18 cellular contexts compared by ENCODE assay signal in genomic region chr10:559767-560047, GRCh38.
DNase-seq lines count a peak whose midpoint lies in the region; TF ChIP-seq lines count a peak whose summit lies in the region.
"Had no signal": no experiment of that assay in that cellular context is flagged by ENCODE, and none has a peak within 500 bp of the region (broad histone marks: within the 10 kb centered on the region; RNA-seq: fewer than 3 reads in every experiment).

No MANE protein-coding gene starts in this region.

- no peak overlapping the region for H3K4ac ChIP-seq in neuronal stem cell (ENCODE audit: low read length)

- peaks cover 9% of the 10 kb centered on the region for H3K79me1 ChIP-seq in neuronal stem cell (ENCODE audit: low read depth, low read length)

- DNase-seq in hepatocyte (ENCODE audit: low spot score) (no peak), neuronal stem cell (ENCODE audit: low spot score) (no peak), H7 (no peak), SIG-M5 (lab: John Stamatoyannopoulos, UW) (no peak), NCI-H524 (lab: John Stamatoyannopoulos, UW) (no peak), C1 segment of cervical spinal cord (lab: John Stamatoyannopoulos, UW) (no peak)
- DNase-seq: AML-193, DMS79, KG1, NCI-H1105, NCI-H2029 treated with DMSO at 0.1 percent for 48 hours, NCI-H226, NCI-H510A treated with DMSO at 0.1 percent for 48 hours, NCI-H774, OCI-M1 had no signal

- H3K9ac ChIP-seq in neuronal stem cell (ENCODE audit: low read depth, low read length, poor library complexity), result no peak overlapping the region

- no peak overlapping the region for H2AK5ac ChIP-seq in neuronal stem cell (ENCODE audit: low read depth, low read length)

- H2BK5ac ChIP-seq in neuronal stem cell (ENCODE audit: low read length), result peak overlapping the region; percentile 54

- H3K4me2 ChIP-seq in hepatocyte (no peak overlapping the region), neuronal stem cell (ENCODE audit: insufficient read depth, low read length, poor library complexity, severe bottlenecking) (no peak overlapping the region)

- no peak overlapping the region for H4K91ac ChIP-seq in neuronal stem cell (ENCODE audit: low read depth, low read length, poor library complexity)

- H2BK15ac ChIP-seq in neuronal stem cell (ENCODE audit: low read length), result no peak overlapping the region

- H3K27me3 ChIP-seq in hepatocyte (no peaks in the 10 kb centered on the region), neuronal stem cell (ENCODE audit: control insufficient read depth in 3 of 3, insufficient read depth in 3 of 3, low read depth in 1 of 3, low read length in 3 of 3) (no peaks in the 10 kb centered on the region), H7 (ENCODE audit: control insufficient read depth, insufficient read depth, low read length) (no peaks in the 10 kb centered on the region)
- H3K27me3 ChIP-seq: SJSA1 had no signal

- POLR2A ChIA-PET in HEK293 (lab: Yijun Ruan, JAX), result interaction anchor here (1.2 kb wide), 1 partner anchor 490 kb away, joined by 3 read pairs; no protein-coding TSS in a partner anchor

- no peaks in the 10 kb centered on the region for H3K9me3 ChIP-seq in HEK293 (ENCODE audit: control insufficient read depth, insufficient read depth, low read depth, low read length)
- peaks cover 6% of the 10 kb centered on the region for H3K9me3 ChIP-seq in hepatocyte (ENCODE audit: low read depth)
- peaks cover 5 to 15% of the 10 kb centered on the region in 2 donors for H3K9me3 ChIP-seq in neuronal stem cell (replicated peaks in 1 of 2; ENCODE audit: control insufficient read depth in 2 of 2, insufficient read depth in 1 of 2, low read depth in 1 of 2, low read length in 2 of 2)

- H4K8ac ChIP-seq in neuronal stem cell (ENCODE audit: low read depth, low read length), result no peak overlapping the region

- 96% methylated on average over 4 of the region's 8 CpGs for WGBS in hepatocyte (ENCODE audit: low lambda C conversion rate, missing lambda C conversion rate)
- WGBS in neuronal stem cell (ENCODE audit: extremely low coverage in 2 of 2, insufficient read length in 2 of 2, insufficient replicate concordance in 1 of 2), 2 donors, result no CpG with 5 or more reads among the region's 8 CpGs

- no peaks in the 10 kb centered on the region for H3K36me3 ChIP-seq in HEK293 (ENCODE audit: control insufficient read depth in 2 of 2, insufficient read depth in 1 of 2, low read length in 2 of 2)
- H3K36me3 ChIP-seq in hepatocyte (replicated peaks; ENCODE audit: insufficient read depth, low read depth), result no peaks in the 10 kb centered on the region
- H3K36me3 ChIP-seq in neuronal stem cell (replicated peaks in 1 of 2; ENCODE audit: control insufficient read depth in 2 of 2, insufficient read depth in 2 of 2, low read length in 2 of 2), result no peaks in the 10 kb centered on the region
- H3K36me3 ChIP-seq in H7 (replicated peaks; ENCODE audit: control insufficient read depth, insufficient read depth, low read length), result no peaks in the 10 kb centered on the region

- H3K14ac ChIP-seq in neuronal stem cell (ENCODE audit: low read length), result no peak overlapping the region

- no peak overlapping the region for H2BK12ac ChIP-seq in neuronal stem cell (ENCODE audit: low read length)

- H3K4me1 ChIP-seq in HEK293 (ENCODE audit: control insufficient read depth, insufficient read depth, low read length), result peaks cover under 1% of the 10 kb centered on the region
- H3K4me1 ChIP-seq in hepatocyte (ENCODE audit: insufficient read depth), result no peaks in the 10 kb centered on the region
- peaks cover 5 to 12% of the 10 kb centered on the region in 2 donors for H3K4me1 ChIP-seq in neuronal stem cell (ENCODE audit: control insufficient read depth in 2 of 2, insufficient read depth in 1 of 2, low read depth in 1 of 2, low read length in 2 of 2)
- H3K4me1 ChIP-seq: SJSA1 had no signal

- H3K9me2 ChIP-seq in hepatocyte (replicated peaks; ENCODE audit: insufficient read depth), result no peaks in the 10 kb centered on the region

- H3K79me2 ChIP-seq in hepatocyte, result peaks cover 88% of the 10 kb centered on the region

- TF ChIP-seq CTCF in 22Rv1 (IDR thresholded peaks at IDR 0.05), result no peak
- no peak for TF ChIP-seq CTCF in HEK293 (tag by site-specific recombination; IDR thresholded peaks at IDR 0.05)
- no peak for TF ChIP-seq CTCF in hepatocyte (IDR thresholded peaks at IDR 0.05; ENCODE audit: poor library complexity)

- CTCF ChIA-PET in HEK293 (lab: Yijun Ruan, JAX), result interaction anchor here (0.6 kb wide), 1 partner anchor 427 kb away, joined by 4 read pairs; no protein-coding TSS in a partner anchor

- 0 out of 2 replicates have a peak overlapping the region, but pooled peaks have one; percentile 44 for H3K27ac ChIP-seq in 22Rv1
- no peak overlapping the region for H3K27ac ChIP-seq in HEK293 (ENCODE audit: extremely low read depth, low read depth, low read length)
- peak overlapping the region; percentile 66 for H3K27ac ChIP-seq in hepatocyte
- no peak overlapping the region for H3K27ac ChIP-seq in neuronal stem cell (replicated peaks; ENCODE audit: low read length)
- H3K27ac ChIP-seq: SJSA1 had no signal

- H4K20me1 ChIP-seq in hepatocyte (ENCODE audit: insufficient read depth, poor library complexity, severe bottlenecking), result peaks cover 39% of the 10 kb centered on the region

- H3K23ac ChIP-seq in neuronal stem cell (ENCODE audit: low read depth, low read length, poor library complexity), result no peak overlapping the region

- H3K18ac ChIP-seq in neuronal stem cell (ENCODE audit: low read length), result peak overlapping the region; percentile 5

- H3K4me3 ChIP-seq in HEK293 (ENCODE audit: low read depth, low read length), result no peak overlapping the region
- H3K4me3 ChIP-seq in hepatocyte, result no peak overlapping the region
- H3K4me3 ChIP-seq in neuronal stem cell (ENCODE audit: low read length in 2 of 2), result no peak overlapping the region
- no peak overlapping the region for H3K4me3 ChIP-seq in H7 (ENCODE audit: insufficient read depth, low read depth, low read length)
- H3K4me3 ChIP-seq: SJSA1 had no signal

- H2AFZ ChIP-seq in hepatocyte (no peak overlapping the region), neuronal stem cell (ENCODE audit: low read length) (no peak overlapping the region)

- no peak overlapping the region for H2BK120ac ChIP-seq in neuronal stem cell (ENCODE audit: low read depth, low read length)

TF ChIP-seq in HEK293, 187 proteins besides CTCF, POLR2A, EP300 and RAD21:
- TF ChIP-seq ZNF18 (tag by site-specific recombination; IDR thresholded peaks at IDR 0.05), result peak; percentile 65
- no peak for TF ChIP-seq ZFP3 (tag by site-specific recombination; IDR thresholded peaks at IDR 0.05; ENCODE audit: low read depth)

Comparison
In these comparisons a context has a peak if more than half of its experiments do, and no peak if none do; other contexts are left out.
1. H3K27ac ChIP-seq: peak in 22Rv1 (single experiment) and hepatocyte (single experiment); none in HEK293 (single experiment) and neuronal stem cell (single experiment).